27 cellular contexts compared by ENCODE assay signal in genomic region chr3:168102735-168103410, GRCh38. TPM values are rescaled to one million over a fixed set of nuclear protein-coding genes. Genes with fewer than 3 reads are reported as not detected.
DNase-seq lines count a peak whose midpoint lies in the region; ATAC-seq and TF ChIP-seq lines count a peak whose summit lies in the region.
"Had no signal": no experiment of that assay in that cellular context is flagged by ENCODE, and none has a peak within 500 bp of the region (broad histone marks: within the 10 kb centered on the region; RNA-seq: fewer than 3 reads in every experiment).

No MANE protein-coding gene starts in this region.

- H3K4me3 ChIP-seq in right atrium auricular region (no peak overlapping the region), lower lobe of right lung (no peak overlapping the region), breast epithelium (no peak overlapping the region)
- H3K4me3 ChIP-seq: GM12878, SJCRH30 had no signal

- H3K27ac ChIP-seq in right atrium auricular region (no peak overlapping the region), lower lobe of right lung (no peak overlapping the region), breast epithelium (no peak overlapping the region)
- H3K27ac ChIP-seq: 22Rv1, SJCRH30 had no signal

- no peak for TF ChIP-seq CTCF in right atrium auricular region (IDR thresholded peaks at IDR 0.05)
- TF ChIP-seq CTCF in lower lobe of right lung (IDR thresholded peaks at IDR 0.05): no peak
- no peak for TF ChIP-seq CTCF in breast epithelium (IDR thresholded peaks at IDR 0.05)

- H3K4me1 ChIP-seq in right atrium auricular region (no peaks in the 10 kb centered on the region), lower lobe of right lung (no peaks in the 10 kb centered on the region), breast epithelium (no peaks in the 10 kb centered on the region)
- H3K4me1 ChIP-seq: BE2C, SJCRH30 had no signal

- DNase-seq in NCI-H2029 (lab: John Stamatoyannopoulos, UW): peak; percentile 5
- DNase-seq in NCI-H2029 treated with DMSO at 0.1 percent for 48 hours (lab: John Stamatoyannopoulos, UW): no peak
- no peak for DNase-seq in left ventricle myocardium superior
- no peak for DNase-seq in right atrium auricular region (ENCODE audit: low spot score)
- no peak for DNase-seq in lower lobe of right lung
- no peak for DNase-seq in T1000 (lab: John Stamatoyannopoulos, UW)
- no peak for DNase-seq in breast epithelium (ENCODE audit: low spot score in 2 of 2)
- DNase-seq in 8988T: no peak
- DNase-seq: ACHN; BE2C; CD8-positive, alpha-beta memory T cell; DMS 273 treated with DMSO at 0.1 percent for 48 hours; DMS79; EL; GDM1; H9; Kasumi-1; NCI-H1105; NCI-H1436 treated with DMSO at 0.1 percent for 48 hours; NCI-H187 treated with DMSO at 0.1 percent for 48 hours; NCI-H2227 treated with DMSO at 0.1 percent for 48 hours; NCI-H774; SJCRH30 had no signal

- ATAC-seq in left ventricle myocardium superior: peak; percentile 66
- ATAC-seq in lower lobe of right lung: peak; percentile 76 to 95
- ATAC-seq: GM12878, HepG2, SK-N-SH treated with all-trans-retinoic acid at 6 μM for 48 hours had no signal

- H3K9me3 ChIP-seq in right atrium auricular region: no peaks in the 10 kb centered on the region
- H3K9me3 ChIP-seq in lower lobe of right lung: no peaks in the 10 kb centered on the region
- no peaks in the 10 kb centered on the region for H3K9me3 ChIP-seq in breast epithelium
- H3K9me3 ChIP-seq: BE2C, SJCRH30 had no signal

- no peak for TF ChIP-seq POLR2A in breast epithelium (IDR thresholded peaks at IDR 0.05)

- H3K36me3 ChIP-seq in right atrium auricular region (no peaks in the 10 kb centered on the region), lower lobe of right lung (no peaks in the 10 kb centered on the region), breast epithelium (no peaks in the 10 kb centered on the region)
- H3K36me3 ChIP-seq: BE2C, SJCRH30 had no signal

- intact Hi-C loops in left ventricle myocardium superior (cut with micrococcal nuclease): no loop called here
- intact Hi-C loops in lower lobe of right lung (cut with DNase I): no loop called here
- intact Hi-C loops in breast epithelium (cut with DNase I; ENCODE audit: low total_unique reads): no loop called here

- H3K27me3 ChIP-seq in right atrium auricular region: no peaks in the 10 kb centered on the region
- H3K27me3 ChIP-seq in lower lobe of right lung (ENCODE audit: low read depth): no peaks in the 10 kb centered on the region
- H3K27me3 ChIP-seq in breast epithelium: no peaks in the 10 kb centered on the region
- H3K27me3 ChIP-seq: BE2C, SJCRH30 had no signal

RNA-seq across cellular contexts. Expression of gene GOLIM4, which starts 7.1 kb away (rescaled TPM):
- total RNA-seq in left ventricle myocardium superior (63.2 TPM), right atrium auricular region (10 to 100 TPM; 56.0 to 63.7 TPM), lower lobe of right lung (54.0 TPM), breast epithelium (10 to 100 TPM; 21.4 to 34.9 (median 33.8) TPM)
